In genomic region chr12:3261782-3262359, GRCh38 we compare ENCODE assay signal across 18 cellular contexts.
DNase-seq lines count a peak whose midpoint lies in the region; ATAC-seq and TF ChIP-seq lines count a peak whose summit lies in the region.
"Had no signal": no experiment of that assay in that cellular context is flagged by ENCODE, and none has a peak within 500 bp of the region (broad histone marks: within the 10 kb centered on the region; RNA-seq: fewer than 3 reads in every experiment).

No MANE protein-coding gene starts in this region.

- TF ChIP-seq POLR2A in heart left ventricle (IDR thresholded peaks at IDR 0.05), result no peak

- H3K9ac ChIP-seq in stomach smooth muscle (ENCODE audit: low read length in 2 of 2), result peak overlapping the region in 1 of 2 donors; percentile 2

- H3K27ac ChIP-seq in heart left ventricle (peak overlapping the region in 10 of 12 donors; percentile 58 to 100 (median 92)), stomach smooth muscle (ENCODE audit: low read length) (peak overlapping the region; percentile 41)

- H3K9me3 Mint-ChIP-seq in stimulated activated naive CD8-positive, alpha-beta T cell treated with anti-CD3 and anti-CD28 coated beads, Interleukin-15, amount 100 ng/mL, for 72 hours, result no peaks in the 10 kb centered on the region
- H3K9me3 Mint-ChIP-seq: activated T-cell treated with anti-CD3 and anti-CD28 coated beads, Interleukin-2, amount 50 U/mL, for 24 hours; nephron progenitor cell had no signal

- H3K27me3 ChIP-seq in heart left ventricle (no peaks in the 10 kb centered on the region), stomach smooth muscle (ENCODE audit: control insufficient read depth in 1 of 2, insufficient read depth in 2 of 2, low read length in 2 of 2) (no peaks in the 10 kb centered on the region)

- H3K4me3 ChIP-seq in HFF-Myc (replicated peaks; ENCODE audit: low read depth, low read length), result no peak overlapping the region
- H3K4me3 ChIP-seq in astrocyte of the spinal cord (ENCODE audit: low read depth, low read length), result no peak overlapping the region
- no peak overlapping the region for H3K4me3 ChIP-seq in heart left ventricle
- H3K4me3 ChIP-seq in stomach smooth muscle (ENCODE audit: low read length in 2 of 2), result peak overlapping the region in 1 of 2 donors; percentile 15

- WGBS in heart left ventricle, 4 donors, result 41 to 55% (median 49%) methylated on average over 11 of the region's 11 CpGs

- ATAC-seq in heart left ventricle (peak in 1 of 4 donors; percentile 8), SK-N-SH treated with all-trans-retinoic acid at 6 μM for 48 hours (no peak)
- ATAC-seq in stimulated activated naive CD8-positive, alpha-beta T cell treated with anti-CD3 and anti-CD28 coated beads, Interleukin-15, amount 100 ng/mL, for 72 hours, result no peak

- H3K9me3 ChIP-seq in heart left ventricle, result no peaks in the 10 kb centered on the region
- no peaks in the 10 kb centered on the region for H3K9me3 ChIP-seq in stomach smooth muscle (ENCODE audit: control insufficient read depth in 2 of 2, low read length in 2 of 2)

- peaks cover 0 to 3% (median 0%) of the 10 kb centered on the region in 9 donors for H3K36me3 ChIP-seq in heart left ventricle
- H3K36me3 ChIP-seq in stomach smooth muscle (ENCODE audit: control insufficient read depth in 2 of 2, insufficient read depth in 2 of 2, low read length in 2 of 2), result no peaks in the 10 kb centered on the region

- H3K4me1 ChIP-seq in heart left ventricle (peaks cover 0 to 100% (median 79%) of the 10 kb centered on the region in 12 donors), stomach smooth muscle (ENCODE audit: control insufficient read depth, insufficient read depth, low read length) (peaks cover 18% of the 10 kb centered on the region)

- in situ Hi-C loops in astrocyte of the spinal cord (cut with HindIII; ENCODE audit: low sequenced_read_pairs), result no loop called here

- no peak overlapping the region for H3K4me3 Mint-ChIP-seq in stimulated activated naive CD8-positive, alpha-beta T cell treated with anti-CD3 and anti-CD28 coated beads, Interleukin-15, amount 100 ng/mL, for 72 hours
- H3K4me3 Mint-ChIP-seq: activated T-cell treated with anti-CD3 and anti-CD28 coated beads, Interleukin-2, amount 50 U/mL, for 24 hours; nephron progenitor cell had no signal

- intact Hi-C loops in heart left ventricle (cut with DNase I), result no loop called here

- peaks cover 12% of the 10 kb centered on the region for H3K27me3 Mint-ChIP-seq in stimulated activated naive CD8-positive, alpha-beta T cell treated with anti-CD3 and anti-CD28 coated beads, Interleukin-15, amount 100 ng/mL, for 72 hours
- H3K27me3 Mint-ChIP-seq: activated T-cell treated with anti-CD3 and anti-CD28 coated beads, Interleukin-2, amount 50 U/mL, for 24 hours had no signal

- TF ChIP-seq CTCF in HFF-Myc (IDR thresholded peaks at IDR 0.05; ENCODE audit: low read depth, low read length, missing control alignments) (peak; percentile 2), astrocyte of the spinal cord (IDR thresholded peaks at IDR 0.05; ENCODE audit: low read depth, low read length) (peak; percentile 13), heart left ventricle (IDR thresholded peaks at IDR 0.05) (peak in 3 of 12 donors; percentile 5 to 28 (median 9))

- no peaks in the 10 kb centered on the region for H3K4me1 Mint-ChIP-seq in stimulated activated naive CD8-positive, alpha-beta T cell treated with anti-CD3 and anti-CD28 coated beads, Interleukin-15, amount 100 ng/mL, for 72 hours

- DNase-seq in HFF-Myc (ENCODE audit: extremely low read depth, low read depth) (no peak), astrocyte of the spinal cord (ENCODE audit: low read depth, low spot score) (no peak), heart left ventricle (no peak), NCI-H128 (lab: John Stamatoyannopoulos, UW; ENCODE audit: unreplicated experiment) (no peak)
- DNase-seq in stimulated activated naive CD8-positive, alpha-beta T cell treated with anti-CD3 and anti-CD28 coated beads, Interleukin-15, amount 100 ng/mL, for 72 hours, result no peak
- DNase-seq: activated CD4-positive, alpha-beta T cell treated with anti-CD3 and anti-CD28 coated beads, Interleukin-2, amount 50 U/mL, for 1 hour; activated T-cell treated with anti-CD3 and anti-CD28 coated beads, Interleukin-2, amount 50 U/mL, for 24 hours; C1 segment of cervical spinal cord; cortex of kidney; DMS53; GOT3; mammary epithelial cell; NCI-H2171 treated with DMSO at 0.1 percent for 48 hours; nephron progenitor cell; stimulated activated CD4-positive, alpha-beta T cell treated with anti-CD3 and anti-CD28 coated beads, Interleukin-4, amount 100 ng/mL, for 1 hour; T-helper 9 cell had no signal

- H3K27ac Mint-ChIP-seq in stimulated activated naive CD8-positive, alpha-beta T cell treated with anti-CD3 and anti-CD28 coated beads, Interleukin-15, amount 100 ng/mL, for 72 hours, result no peak overlapping the region
- H3K27ac Mint-ChIP-seq: activated T-cell treated with anti-CD3 and anti-CD28 coated beads, Interleukin-2, amount 50 U/mL, for 24 hours; nephron progenitor cell had no signal

TF ChIP-seq in SK-N-SH treated with all-trans-retinoic acid at 6 μM for 48 hours, 23 proteins besides CTCF, POLR2A, EP300 and RAD21:
- TF ChIP-seq ZFP3 (CRISPR knock-in tag; IDR thresholded peaks at IDR 0.05), result no peak
- TF ChIP-seq ZFP30 (CRISPR knock-in tag; IDR thresholded peaks at IDR 0.05), result no peak
- TF ChIP-seq PPARA (CRISPR knock-in tag; IDR thresholded peaks at IDR 0.05; ENCODE audit: borderline replicate concordance), result no peak
